7 cellular contexts compared by ENCODE assay signal in genomic region chr17:44948315-44948795, GRCh38. TPM values are rescaled to one million over a fixed set of nuclear protein-coding genes. Genes with fewer than 3 reads are reported as not detected.
A peak's percentile ranks its signal among the peaks of the same experiment; 100 is the strongest.
DNase-seq lines count a peak whose midpoint lies in the region; ATAC-seq and TF ChIP-seq lines count a peak whose summit lies in the region.

No MANE protein-coding gene starts in this region.

- H3K27ac ChIP-seq in iPS-18a (ENCODE audit: low read length) = no peak overlapping the region

- peak overlapping the region; percentile 92 for H3K9ac ChIP-seq in iPS-18a (ENCODE audit: low read length)

- POLR2A ChIA-PET in activated CD4-positive, alpha-beta memory T cell treated with anti-CD3 and anti-CD28 coated beads, Interleukin-2, amount 10 ng/mL, durations not matched to agents 7 days and 5 days (lab: Charles Lee) = interaction anchor here (0.8 to 2.4 kb wide), 2 partner anchors 27 to 113 kb away, joined by 3 to 8 read pairs; partner anchors contain the start of gene NMT1

- no peaks in the 10 kb centered on the region for H3K9me3 Mint-ChIP-seq in activated CD4-positive, alpha-beta memory T cell treated with anti-CD3 and anti-CD28 coated beads, Interleukin-2, amount 10 ng/mL, durations not matched to agents 7 days and 5 days
- no peaks in the 10 kb centered on the region for H3K9me3 Mint-ChIP-seq in stimulated activated memory B cell treated with anti-CD40 and anti-IgM and Interleukin-4, amounts not matched to agents 10 μg/mL and 1 μg/mL and 100 μg/mL, for 72 hours

- no peaks in the 10 kb centered on the region for H3K4me1 ChIP-seq in iPS-18a (ENCODE audit: control insufficient read depth, low read depth, low read length)

- peak overlapping the region; percentile 88 for H3K27ac Mint-ChIP-seq in activated CD4-positive, alpha-beta memory T cell treated with anti-CD3 and anti-CD28 coated beads, Interleukin-2, amount 10 ng/mL, durations not matched to agents 7 days and 5 days
- H3K27ac Mint-ChIP-seq in stimulated activated memory B cell treated with anti-CD40 and anti-IgM and Interleukin-4, amounts not matched to agents 10 μg/mL and 1 μg/mL and 100 μg/mL, for 72 hours = peak overlapping the region; percentile 81

- peak overlapping the region; percentile 96 for H3K4me3 Mint-ChIP-seq in activated CD4-positive, alpha-beta memory T cell treated with anti-CD3 and anti-CD28 coated beads, Interleukin-2, amount 10 ng/mL, durations not matched to agents 7 days and 5 days
- peak overlapping the region; percentile 91 for H3K4me3 Mint-ChIP-seq in stimulated activated memory B cell treated with anti-CD40 and anti-IgM and Interleukin-4, amounts not matched to agents 10 μg/mL and 1 μg/mL and 100 μg/mL, for 72 hours

- DNase-seq in HFF-Myc (ENCODE audit: extremely low read depth, low read depth) = no peak
- DNase-seq in activated CD4-positive, alpha-beta memory T cell treated with anti-CD3 and anti-CD28 coated beads, Interleukin-2, amount 10 ng/mL, durations not matched to agents 7 days and 5 days = no peak
- no peak for DNase-seq in NCI-H2029 (lab: John Stamatoyannopoulos, UW)
- no peak for DNase-seq in stimulated activated CD4-positive, alpha-beta T cell treated with anti-CD3 and anti-CD28 coated beads, Interleukin-4, amount 100 ng/mL, for 4 hours
- no peak for DNase-seq in Kasumi-1 (lab: John Stamatoyannopoulos, UW)

- CTCF ChIA-PET in activated CD4-positive, alpha-beta memory T cell treated with anti-CD3 and anti-CD28 coated beads, Interleukin-2, amount 10 ng/mL, durations not matched to agents 7 days and 5 days (lab: Charles Lee) = interaction anchor here (1.9 kb wide), 1 partner anchor 187 kb away, joined by 6 read pairs; the partner anchor contains the start of gene ACBD4

- H3K27me3 Mint-ChIP-seq in activated CD4-positive, alpha-beta memory T cell treated with anti-CD3 and anti-CD28 coated beads, Interleukin-2, amount 10 ng/mL, durations not matched to agents 7 days and 5 days = no peaks in the 10 kb centered on the region
- H3K27me3 Mint-ChIP-seq in stimulated activated memory B cell treated with anti-CD40 and anti-IgM and Interleukin-4, amounts not matched to agents 10 μg/mL and 1 μg/mL and 100 μg/mL, for 72 hours = peaks cover 8% of the 10 kb centered on the region

- no peak for ATAC-seq in stimulated activated memory B cell treated with anti-CD40 and anti-IgM and Interleukin-4, amounts not matched to agents 10 μg/mL and 1 μg/mL and 100 μg/mL, for 72 hours

- H3K9me3 ChIP-seq in iPS-18a (ENCODE audit: control insufficient read depth, low read depth, low read length) = no peaks in the 10 kb centered on the region

- peaks cover 31% of the 10 kb centered on the region for H3K36me3 Mint-ChIP-seq in activated CD4-positive, alpha-beta memory T cell treated with anti-CD3 and anti-CD28 coated beads, Interleukin-2, amount 10 ng/mL, durations not matched to agents 7 days and 5 days (ENCODE audit: low read depth)
- H3K36me3 Mint-ChIP-seq in stimulated activated memory B cell treated with anti-CD40 and anti-IgM and Interleukin-4, amounts not matched to agents 10 μg/mL and 1 μg/mL and 100 μg/mL, for 72 hours = no peaks in the 10 kb centered on the region

- no peak for TF ChIP-seq CTCF in HFF-Myc (IDR thresholded peaks at IDR 0.05; ENCODE audit: low read depth, low read length, missing control alignments)

- peaks cover 40% of the 10 kb centered on the region for H3K4me1 Mint-ChIP-seq in activated CD4-positive, alpha-beta memory T cell treated with anti-CD3 and anti-CD28 coated beads, Interleukin-2, amount 10 ng/mL, durations not matched to agents 7 days and 5 days
- H3K4me1 Mint-ChIP-seq in stimulated activated memory B cell treated with anti-CD40 and anti-IgM and Interleukin-4, amounts not matched to agents 10 μg/mL and 1 μg/mL and 100 μg/mL, for 72 hours = peaks cover 6% of the 10 kb centered on the region

- H3K27me3 ChIP-seq in iPS-18a (ENCODE audit: control insufficient read depth, insufficient read depth, low read length) = no peaks in the 10 kb centered on the region

- no peaks in the 10 kb centered on the region for H3K36me3 ChIP-seq in iPS-18a (ENCODE audit: control insufficient read depth, low read depth, low read length)

- peak overlapping the region; percentile 88 for H3K4me3 ChIP-seq in HFF-Myc (replicated peaks; ENCODE audit: low read depth, low read length)
- peak overlapping the region; percentile 93 for H3K4me3 ChIP-seq in iPS-18a (ENCODE audit: low read length)

RNA-seq across cellular contexts. Expression of gene KIF18B, which starts 0.8 kb away (rescaled TPM):
- total RNA-seq in activated CD4-positive, alpha-beta memory T cell treated with anti-CD3 and anti-CD28 coated beads, Interleukin-2, amount 10 ng/mL, durations not matched to agents 7 days and 5 days = 10 to 100 TPM; 66.9 to 67.9 TPM

RNA-seq across cellular contexts. Expression of gene C1QL1, which starts 19.7 kb away (rescaled TPM):
- total RNA-seq in activated CD4-positive, alpha-beta memory T cell treated with anti-CD3 and anti-CD28 coated beads, Interleukin-2, amount 10 ng/mL, durations not matched to agents 7 days and 5 days = under 1 TPM; 0.33 to 0.43 TPM

RNA-seq across cellular contexts. Expression of gene GFAP, which starts 33.1 kb away (rescaled TPM):
- total RNA-seq in activated CD4-positive, alpha-beta memory T cell treated with anti-CD3 and anti-CD28 coated beads, Interleukin-2, amount 10 ng/mL, durations not matched to agents 7 days and 5 days = not detected

RNA-seq across cellular contexts. Expression of gene EFTUD2, which starts 49.1 kb away (rescaled TPM):
- 100 to 1,000 TPM; 102 to 114 TPM for total RNA-seq in activated CD4-positive, alpha-beta memory T cell treated with anti-CD3 and anti-CD28 coated beads, Interleukin-2, amount 10 ng/mL, durations not matched to agents 7 days and 5 days
